ENCODE assay signal across 8 cellular contexts in genomic region chr1:89553195-89553584, GRCh38. TPM values are rescaled to one million over a fixed set of nuclear protein-coding genes. Genes with fewer than 3 reads are reported as not detected.
DNase-seq lines count a peak whose midpoint lies in the region; ATAC-seq, FAIRE-seq and TF ChIP-seq lines count a peak whose summit lies in the region.

No MANE protein-coding gene starts in this region.

- no peak overlapping the region for H2BK5ac ChIP-seq in mesenchymal stem cell (ENCODE audit: low read depth, low read length, poor library complexity, severe bottlenecking)

- H3K4me3 ChIP-seq in DND-41 (ENCODE audit: low read depth in 1 of 2, low read length in 2 of 2) (no peak overlapping the region), LNCaP clone FGC (ENCODE audit: low read depth, low read length) (peak overlapping the region; percentile 33; the same call in 1 of the 2 replicates), RWPE2 (ENCODE audit: severe bottlenecking) (no peak overlapping the region), mesenchymal stem cell (ENCODE audit: insufficient read depth in 1 of 2, low read depth in 1 of 2, low read length in 2 of 2) (no peak overlapping the region)

- no peak overlapping the region for H2BK12ac ChIP-seq in mesenchymal stem cell (ENCODE audit: low read length in 2 of 2)

- H3K27me3 ChIP-seq in DND-41 (ENCODE audit: insufficient read depth, low read length, poor library complexity) (no peaks in the 10 kb centered on the region), RWPE2 (ENCODE audit: insufficient read depth, poor library complexity, severe bottlenecking) (no peaks in the 10 kb centered on the region), mesenchymal stem cell (ENCODE audit: control insufficient read depth in 1 of 2, insufficient read depth in 1 of 2, low read length in 2 of 2) (no peaks in the 10 kb centered on the region)

- H2AFZ ChIP-seq in DND-41 (ENCODE audit: low read depth, low read length) (peak overlapping the region; percentile 48), mesenchymal stem cell (ENCODE audit: low read depth, low read length) (no peak overlapping the region)

- no peaks in the 10 kb centered on the region for H3K79me1 ChIP-seq in mesenchymal stem cell (replicated peaks; ENCODE audit: low read length, poor library complexity, severe bottlenecking)

- peak overlapping the region; percentile 59; the same call in 1 of the 2 replicates for H3K27ac ChIP-seq in DND-41 (ENCODE audit: low read length)
- peak overlapping the region; percentile 29 for H3K27ac ChIP-seq in RWPE2 (ENCODE audit: poor library complexity, severe bottlenecking)
- H3K27ac ChIP-seq in mesenchymal stem cell (ENCODE audit: low read length, poor library complexity, severe bottlenecking) = no peak overlapping the region

- no peak overlapping the region for H3K23ac ChIP-seq in mesenchymal stem cell (ENCODE audit: low read length in 2 of 2)

- no peak overlapping the region for H3K14ac ChIP-seq in mesenchymal stem cell (ENCODE audit: low read length in 2 of 2)

- no peak overlapping the region for H3K4ac ChIP-seq in mesenchymal stem cell (ENCODE audit: low read depth in 1 of 2, low read length in 2 of 2)

- H3K18ac ChIP-seq in mesenchymal stem cell (ENCODE audit: low read depth in 1 of 2, low read length in 2 of 2) = no peak overlapping the region

- H2AK5ac ChIP-seq in mesenchymal stem cell (ENCODE audit: low read length, severe bottlenecking) = no peak overlapping the region

- H2BK120ac ChIP-seq in mesenchymal stem cell (ENCODE audit: low read depth, low read length) = no peak overlapping the region

- DNase-seq in DND-41 = no peak
- DNase-seq in LNCaP clone FGC (ENCODE audit: low read depth) = peak; percentile 87
- no peak for DNase-seq in RWPE2 (ENCODE audit: low spot score)
- DNase-seq in mesenchymal stem cell = no peak
- DNase-seq in globus pallidus (ENCODE audit: low spot score) = no peak
- DNase-seq in urothelium cell line (ENCODE audit: low spot score) = no peak
- no peak for DNase-seq in UCSD-AML1 (lab: John Stamatoyannopoulos, UW; ENCODE audit: unreplicated experiment)

- 100% methylated on average over 1 of the region's 1 CpG for WGBS in mesenchymal stem cell

- H4K20me1 ChIP-seq in DND-41 (ENCODE audit: insufficient read depth, low read length) = no peaks in the 10 kb centered on the region

- FAIRE-seq in urothelium cell line (lab: Jason Lieb, UNC) = no peak

- H3K36me3 ChIP-seq in DND-41 (ENCODE audit: insufficient read depth, low read length) = no peaks in the 10 kb centered on the region
- H3K36me3 ChIP-seq in RWPE2 (ENCODE audit: low read depth) = no peaks in the 10 kb centered on the region
- H3K36me3 ChIP-seq in mesenchymal stem cell (ENCODE audit: control insufficient read depth in 1 of 2, insufficient read depth in 2 of 2, low read depth in 1 of 2, low read length in 2 of 2) = no peaks in the 10 kb centered on the region

- H2BK15ac ChIP-seq in mesenchymal stem cell (ENCODE audit: low read depth, poor library complexity, severe bottlenecking) = no peak overlapping the region

- H3K4me1 ChIP-seq in DND-41 (ENCODE audit: insufficient read depth, low read length) (peaks cover 16% of the 10 kb centered on the region), RWPE2 (ENCODE audit: insufficient read depth, poor library complexity, severe bottlenecking) (peaks cover 24% of the 10 kb centered on the region), mesenchymal stem cell (ENCODE audit: control insufficient read depth, insufficient read depth, low read depth, low read length) (no peaks in the 10 kb centered on the region)

- no peak overlapping the region for H4K91ac ChIP-seq in mesenchymal stem cell (ENCODE audit: low read length)

- TF ChIP-seq CTCF in DND-41 (IDR thresholded peaks at IDR 0.05; ENCODE audit: borderline replicate concordance, extremely low read depth, low read length, poor library complexity, severe bottlenecking) = no peak
- TF ChIP-seq CTCF in LNCaP clone FGC (IDR thresholded peaks at IDR 0.05; ENCODE audit: control insufficient read depth, extremely low read depth, insufficient read depth) = no peak
- no peak for TF ChIP-seq CTCF in RWPE2 (IDR thresholded peaks at IDR 0.05; ENCODE audit: poor library complexity, severe bottlenecking)

- no peak overlapping the region for H4K8ac ChIP-seq in mesenchymal stem cell (ENCODE audit: low read length)

- H3K9ac ChIP-seq in DND-41 (ENCODE audit: low read depth, low read length) (peak overlapping the region; percentile 38), mesenchymal stem cell (ENCODE audit: low read length) (peak overlapping the region; percentile 75)

- H3K4me2 ChIP-seq in DND-41 (ENCODE audit: insufficient read depth, low read length) = peak overlapping the region; percentile 54
- H3K4me2 ChIP-seq in mesenchymal stem cell (ENCODE audit: low read length, poor library complexity, severe bottlenecking) = no peak overlapping the region

- no peak for ATAC-seq in DND-41 (ENCODE audit: insufficient read depth, low read depth)
- ATAC-seq in RWPE2 (ENCODE audit: low read depth) = no peak
- ATAC-seq in HG03039 (IDR thresholded peaks at IDR 0.05; ENCODE audit: unreplicated experiment) = no peak

- no peaks in the 10 kb centered on the region for H3K79me2 ChIP-seq in DND-41 (ENCODE audit: insufficient read depth, low read length)

- no peaks in the 10 kb centered on the region for H3K9me3 ChIP-seq in DND-41 (ENCODE audit: insufficient read depth, low read length, severe bottlenecking)
- no peaks in the 10 kb centered on the region for H3K9me3 ChIP-seq in RWPE2 (ENCODE audit: severe bottlenecking)
- no peaks in the 10 kb centered on the region for H3K9me3 ChIP-seq in mesenchymal stem cell (ENCODE audit: control insufficient read depth, low read length)

RNA-seq across cellular contexts. Expression of gene LRRC8B, which starts 28.6 kb away (rescaled TPM):
- 2.2 TPM for polyA plus RNA-seq in mesenchymal stem cell (2013, experiment 1 of 2)
- 2.2 TPM for polyA plus RNA-seq in mesenchymal stem cell (2013, experiment 2 of 2)
